In genomic region chr4:6303943-6304342, GRCh38 we compare ENCODE assay signal across 30 cellular contexts.
"Had no signal": no experiment of that assay in that cellular context is flagged by ENCODE, and none has a peak within 500 bp of the region (broad histone marks: within the 10 kb centered on the region; RNA-seq: fewer than 3 reads in every experiment).

No MANE protein-coding gene starts in this region.

- H3K27ac ChIP-seq: ascending aorta, breast epithelium, cardiac muscle cell, coronary artery had no signal

- H3K27ac Mint-ChIP-seq: activated CD4-positive, alpha-beta memory T cell treated with anti-CD3 and anti-CD28 coated beads, Interleukin-2, amount 10 ng/mL, durations not matched to agents 7 days and 5 days; activated CD4-positive, alpha-beta T cell treated with anti-CD3 and anti-CD28 coated beads for 36 hours; activated CD4-positive, alpha-beta T cell treated with anti-CD3 and anti-CD28 coated beads, Interleukin-2, amount 10 ng/mL, durations not matched to agents 24 days and 14 days; activated naive CD4-positive, alpha-beta T cell treated with anti-CD3 and anti-CD28 coated beads, Interleukin-2, amount 50 U/mL, for 72 hours; activated naive CD8-positive, alpha-beta T cell treated with anti-CD3 and anti-CD28 coated beads, Interleukin-2, amount 10 ng/mL, durations not matched to agents 7 days and 5 days; activated T-cell treated with anti-CD3 and anti-CD28 coated beads, Interleukin-2, amount 50 U/mL, for 24 hours; activated T-cell treated with anti-CD3 and anti-CD28 coated beads, Interleukin-2, amount 50 U/mL, for 72 hours; brain; dendritic cell treated with granulocyte-macrophage colony-stimulating factor and Interleukin-4, amounts not matched to agents 40 ng/mL and 50 ng/mL, for 4 days had no signal

- H3K4me1 ChIP-seq: breast epithelium had no signal

- H3K9me3 Mint-ChIP-seq: activated CD4-positive, alpha-beta memory T cell treated with anti-CD3 and anti-CD28 coated beads, Interleukin-2, amount 10 ng/mL, durations not matched to agents 7 days and 5 days; activated CD4-positive, alpha-beta T cell treated with anti-CD3 and anti-CD28 coated beads, Interleukin-2, amount 10 ng/mL, durations not matched to agents 24 days and 14 days; activated naive CD4-positive, alpha-beta T cell treated with anti-CD3 and anti-CD28 coated beads, Interleukin-2, amount 10 ng/mL, durations not matched to agents 7 days and 5 days had no signal

- DNase-seq: activated CD4-positive, alpha-beta memory T cell treated with anti-CD3 and anti-CD28 coated beads, Interleukin-2, amount 10 ng/mL, durations not matched to agents 7 days and 5 days; activated CD4-positive, alpha-beta T cell treated with anti-CD3 and anti-CD28 coated beads for 36 hours; activated CD4-positive, alpha-beta T cell treated with anti-CD3 and anti-CD28 coated beads, Interleukin-2, amount 10 ng/mL, durations not matched to agents 24 days and 14 days; activated CD4-positive, CD25-positive, alpha-beta regulatory T cell; activated CD4-positive, CD25-positive, alpha-beta regulatory T cell treated with anti-CD3 and anti-CD28 coated beads, Interleukin-2, amount 50 U/mL, for 72 hours; activated CD8-positive, alpha-beta memory T cell treated with anti-CD3 and anti-CD28 coated beads, Interleukin-2, amount 50 U/mL, for 48 hours; activated gamma-delta T cell; activated naive CD4-positive, alpha-beta T cell; activated naive CD4-positive, alpha-beta T cell treated with anti-CD3 and anti-CD28 coated beads, Interleukin-2, amount 10 ng/mL, durations not matched to agents 7 days and 5 days; activated naive CD8-positive, alpha-beta T cell treated with anti-CD3 and anti-CD28 coated beads, Interleukin-2, amount 10 ng/mL, durations not matched to agents 7 days and 5 days; activated T-cell treated with anti-CD3 and anti-CD28 coated beads for 4 hours; activated T-cell treated with anti-CD3 and anti-CD28 coated beads, Interleukin-2, amount 50 U/mL, for 24 hours; activated T-cell treated with anti-CD3 and anti-CD28 coated beads, Interleukin-2, amount 50 U/mL, for 72 hours; central memory CD4-positive, alpha-beta T cell; cerebellar nuclear complex; dorsolateral prefrontal cortex; effector memory CD4-positive, alpha-beta T cell; endodermal cell; foreskin fibroblast; glutamatergic neuron; T-helper 2 cell had no signal

- H3K9me3 ChIP-seq: ascending aorta, breast epithelium had no signal

- H3K4me3 Mint-ChIP-seq: activated CD4-positive, alpha-beta memory T cell treated with anti-CD3 and anti-CD28 coated beads, Interleukin-2, amount 10 ng/mL, durations not matched to agents 7 days and 5 days; activated CD4-positive, alpha-beta T cell treated with anti-CD3 and anti-CD28 coated beads for 36 hours; activated CD4-positive, alpha-beta T cell treated with anti-CD3 and anti-CD28 coated beads, Interleukin-2, amount 10 ng/mL, durations not matched to agents 24 days and 14 days; activated naive CD4-positive, alpha-beta T cell treated with anti-CD3 and anti-CD28 coated beads, Interleukin-2, amount 10 ng/mL, durations not matched to agents 7 days and 5 days; activated naive CD8-positive, alpha-beta T cell treated with anti-CD3 and anti-CD28 coated beads, Interleukin-2, amount 10 ng/mL, durations not matched to agents 7 days and 5 days; activated T-cell treated with anti-CD3 and anti-CD28 coated beads, Interleukin-2, amount 50 U/mL, for 24 hours; activated T-cell treated with anti-CD3 and anti-CD28 coated beads, Interleukin-2, amount 50 U/mL, for 72 hours; brain; dendritic cell treated with granulocyte-macrophage colony-stimulating factor and Interleukin-4, amounts not matched to agents 40 ng/mL and 50 ng/mL, for 4 days; endodermal cell had no signal

- FAIRE-seq: frontal cortex had no signal

- H3K27me3 ChIP-seq: ascending aorta, breast epithelium, dorsolateral prefrontal cortex had no signal

- H3K36me3 ChIP-seq: breast epithelium, cardiac muscle cell had no signal

- H3K4me3 ChIP-seq: ascending aorta, breast epithelium, cardiac muscle cell, coronary artery, dorsolateral prefrontal cortex had no signal

- H3K4me1 Mint-ChIP-seq: activated CD4-positive, alpha-beta memory T cell treated with anti-CD3 and anti-CD28 coated beads, Interleukin-2, amount 10 ng/mL, durations not matched to agents 7 days and 5 days; activated CD4-positive, alpha-beta T cell treated with anti-CD3 and anti-CD28 coated beads, Interleukin-2, amount 10 ng/mL, durations not matched to agents 24 days and 14 days; endodermal cell had no signal

- H3K36me3 Mint-ChIP-seq: activated naive CD4-positive, alpha-beta T cell treated with anti-CD3 and anti-CD28 coated beads, Interleukin-2, amount 10 ng/mL, durations not matched to agents 7 days and 5 days; activated naive CD8-positive, alpha-beta T cell treated with anti-CD3 and anti-CD28 coated beads, Interleukin-2, amount 10 ng/mL, durations not matched to agents 7 days and 5 days had no signal

- ATAC-seq: activated CD4-positive, alpha-beta T cell treated with anti-CD3 and anti-CD28 coated beads for 36 hours; activated naive CD4-positive, alpha-beta T cell treated with anti-CD3 and anti-CD28 coated beads, Interleukin-2, amount 50 U/mL, for 72 hours; activated T-cell treated with anti-CD3 and anti-CD28 coated beads, Interleukin-2, amount 50 U/mL, for 72 hours; esophagus mucosa had no signal
